8 cellular contexts compared by ENCODE assay signal in genomic region chr4:3387154-3387942, GRCh38. TPM values are rescaled to one million over a fixed set of nuclear protein-coding genes. Genes with fewer than 3 reads are reported as not detected.
DNase-seq lines count a peak whose midpoint lies in the region; ATAC-seq and TF ChIP-seq lines count a peak whose summit lies in the region.

No MANE protein-coding gene starts in this region.

- H3K27ac Mint-ChIP-seq in T-helper 2 cell treated with Interferon-gamma antibody and Interleukin-4, amounts not matched to agents 5 μg/mL and 100 μg/mL, for 36 hours = no peak overlapping the region

- no peaks in the 10 kb centered on the region for H3K36me3 ChIP-seq in ascending aorta
- H3K36me3 ChIP-seq in neutrophil = no peaks in the 10 kb centered on the region

- H3K27ac ChIP-seq in ascending aorta = peak overlapping the region; percentile 86 to 89
- H3K27ac ChIP-seq in neutrophil = peak overlapping the region; percentile 19

- intact Hi-C loops in ascending aorta (cut with DNase I) (loop anchor here (1.0 kb wide), 1 partner anchor 90 kb away; no protein-coding TSS in a partner anchor), left colon (cut with DNase I, micrococcal nuclease) (no loop called here)

- TF ChIP-seq CTCF in ascending aorta (IDR thresholded peaks at IDR 0.05) = no peak
- TF ChIP-seq CTCF in neutrophil (IDR thresholded peaks at IDR 0.05) = no peak

- H3K36me3 Mint-ChIP-seq in T-helper 2 cell treated with Interferon-gamma antibody and Interleukin-4, amounts not matched to agents 5 μg/mL and 100 μg/mL, for 36 hours (ENCODE audit: low read depth) = no peaks in the 10 kb centered on the region

- peak; percentile 45 for ATAC-seq in GM18909 (IDR thresholded peaks at IDR 0.05; ENCODE audit: poor library complexity, unreplicated experiment)
- peak; percentile 44 for ATAC-seq in HG03108 (IDR thresholded peaks at IDR 0.05; ENCODE audit: unreplicated experiment)
- ATAC-seq in left colon = no peak

- H3K27me3 Mint-ChIP-seq in T-helper 2 cell treated with Interferon-gamma antibody and Interleukin-4, amounts not matched to agents 5 μg/mL and 100 μg/mL, for 36 hours (ENCODE audit: low read depth) = peaks cover 15% of the 10 kb centered on the region

- H3K4me1 ChIP-seq in ascending aorta = peaks cover 4 to 17% of the 10 kb centered on the region in 2 donors
- peaks cover 26 to 36% of the 10 kb centered on the region in 2 experiments for H3K4me1 ChIP-seq in neutrophil (ENCODE audit: control insufficient read depth in 1 of 2, insufficient read depth in 1 of 2, low read depth in 1 of 2, low read length in 1 of 2)

- DNase-seq in ascending aorta (ENCODE audit: low spot score in 2 of 2) (no peak), left colon (no peak), midbrain (lab: John Stamatoyannopoulos, UW) (no peak)
- DNase-seq in NK-92 treated with Interleukin-12 subunit alpha and Interleukin-12 subunit beta, amount 100 ng/mL, for 24 hours (lab: John Stamatoyannopoulos, UW) = no peak
- no peak for DNase-seq in T-helper 2 cell treated with Interferon-gamma antibody and Interleukin-4, amounts not matched to agents 5 μg/mL and 100 μg/mL, for 36 hours (ENCODE audit: low spot score)

- H3K4me3 ChIP-seq in ascending aorta = peak overlapping the region; percentile 41 to 61
- H3K4me3 ChIP-seq in neutrophil (ENCODE audit: low read depth in 1 of 2, low read length in 1 of 2) = peak overlapping the region; percentile 6 to 8

- no peak overlapping the region for H3K4me3 Mint-ChIP-seq in T-helper 2 cell treated with Interferon-gamma antibody and Interleukin-4, amounts not matched to agents 5 μg/mL and 100 μg/mL, for 36 hours

- no peaks in the 10 kb centered on the region for H3K9me3 Mint-ChIP-seq in T-helper 2 cell treated with Interferon-gamma antibody and Interleukin-4, amounts not matched to agents 5 μg/mL and 100 μg/mL, for 36 hours

- no peaks in the 10 kb centered on the region for H3K9me3 ChIP-seq in ascending aorta
- H3K9me3 ChIP-seq in neutrophil = no peaks in the 10 kb centered on the region

- peaks cover 12% of the 10 kb centered on the region for H3K4me1 Mint-ChIP-seq in T-helper 2 cell treated with Interferon-gamma antibody and Interleukin-4, amounts not matched to agents 5 μg/mL and 100 μg/mL, for 36 hours (ENCODE audit: low read depth)

- H3K27me3 ChIP-seq in ascending aorta (no peaks in the 10 kb centered on the region), neutrophil (no peaks in the 10 kb centered on the region)

RNA-seq across cellular contexts. Expression of gene HGFAC, which starts 54.4 kb away (rescaled TPM):
- total RNA-seq in ascending aorta (2.2 TPM), left colon (not detected)
